In genomic region chr13:28442872-28443271, GRCh38 we compare ENCODE assay signal across 3 cellular contexts.
TF ChIP-seq lines count a peak whose summit lies in the region.

No MANE protein-coding gene starts in this region.

TF ChIP-seq in liver, 16 proteins besides CTCF, POLR2A, EP300 and RAD21:
- TF ChIP-seq ATF3 (IDR thresholded peaks at IDR 0.05) (no peak), NR2F2 (IDR thresholded peaks at IDR 0.05) (peak; percentile 26), TAF1 (conservative IDR thresholded peaks at IDR 0.05) (no peak), SP1 (IDR thresholded peaks at IDR 0.05) (no peak), JUND (IDR thresholded peaks at IDR 0.05) (no peak), REST (IDR thresholded peaks at IDR 0.05) (no peak), HNF4G (IDR thresholded peaks at IDR 0.05) (no peak), FOXA1 (IDR thresholded peaks at IDR 0.05) (no peak)

TF ChIP-seq in HepG2, 621 proteins besides CTCF, POLR2A, EP300 and RAD21 (continues in another document):
- no peak for TF ChIP-seq NR0B2 (CRISPR knock-in tag; IDR thresholded peaks at IDR 0.05)
- TF ChIP-seq SNAPC4 (CRISPR knock-in tag; IDR thresholded peaks at IDR 0.05) = no peak
- no peak for TF ChIP-seq MAFG (CRISPR knock-in tag; IDR thresholded peaks at IDR 0.05)
- no peak for TF ChIP-seq ZNF7 (CRISPR knock-in tag; IDR thresholded peaks at IDR 0.05)
- TF ChIP-seq MTA3 (CRISPR knock-in tag; IDR thresholded peaks at IDR 0.05) = no peak
- TF ChIP-seq SMC3 (IDR thresholded peaks at IDR 0.05; ENCODE audit: low read length) = no peak
- TF ChIP-seq ATM (IDR thresholded peaks at IDR 0.05; ENCODE audit: borderline replicate concordance) = no peak
- no peak for TF ChIP-seq TEF (CRISPR knock-in tag; IDR thresholded peaks at IDR 0.05)
- no peak for TF ChIP-seq BRD4 (CRISPR knock-in tag; IDR thresholded peaks at IDR 0.05)
- TF ChIP-seq PCBP2 (optimal IDR thresholded peaks at IDR 0.05; ENCODE audit: low read depth, low read length, poor library complexity, severe bottlenecking) = no peak
- TF ChIP-seq AFF4 (CRISPR knock-in tag; IDR thresholded peaks at IDR 0.05) = no peak
- TF ChIP-seq ZNF569 (CRISPR knock-in tag; IDR thresholded peaks at IDR 0.05; ENCODE audit: borderline replicate concordance) = no peak
- no peak for TF ChIP-seq ZBTB39 (CRISPR knock-in tag; IDR thresholded peaks at IDR 0.05)
- TF ChIP-seq ZNF746 (CRISPR knock-in tag; IDR thresholded peaks at IDR 0.05) = no peak

TF ChIP-seq in H1, 55 proteins besides CTCF, POLR2A, EP300 and RAD21:
- no peak for TF ChIP-seq SIN3A (conservative IDR thresholded peaks at IDR 0.05 in 1 of 2, IDR thresholded peaks at IDR 0.05 in 1 of 2; ENCODE audit: low read depth in 1 of 2, low read length in 2 of 2)
- TF ChIP-seq RBBP5 (IDR thresholded peaks at IDR 0.05; ENCODE audit: borderline replicate concordance, low read depth, low read length) = no peak
TF ChIP-seq in H1: peak in this region for 0.
